In the genomic region with DNA sequence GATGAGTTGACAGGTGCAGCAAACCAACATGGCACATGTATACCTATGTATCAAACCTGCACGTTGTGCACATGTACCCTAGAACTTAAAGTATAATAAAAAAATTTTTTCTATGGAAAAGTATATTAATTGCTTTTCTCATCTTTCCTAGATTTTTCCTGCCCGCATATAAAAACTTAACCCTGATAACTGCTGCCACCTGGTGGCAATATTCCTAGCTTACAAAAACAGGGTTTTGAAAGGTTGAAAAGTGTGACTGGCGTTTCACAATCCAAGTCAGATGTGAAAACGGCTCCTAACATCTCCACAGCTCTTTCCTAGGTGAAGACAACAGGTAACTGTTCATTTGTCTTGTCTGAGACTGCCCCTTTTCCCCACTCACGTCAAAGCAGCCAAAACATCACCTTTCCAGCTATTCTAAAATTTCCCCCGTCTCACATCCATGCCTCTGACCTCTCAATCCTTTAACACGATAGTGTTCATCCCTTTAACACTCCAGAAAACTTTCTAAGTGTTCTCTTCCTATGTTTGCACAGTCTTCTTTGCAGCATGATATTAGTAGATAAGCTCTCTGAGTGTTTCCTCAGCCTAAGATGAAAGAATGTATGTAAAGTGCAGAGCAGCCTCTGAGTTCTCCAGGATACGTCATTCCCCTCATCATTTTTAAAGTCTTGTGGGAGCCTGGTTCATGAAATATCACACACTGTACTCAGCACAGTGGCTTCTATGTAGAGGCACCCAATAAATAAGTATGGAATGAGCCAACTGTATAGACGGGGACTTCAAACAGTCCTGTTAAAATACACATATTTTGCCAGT, we compare ENCODE assay signal across 8 cellular contexts. TPM values are rescaled to one million over a fixed set of nuclear protein-coding genes. Genes with fewer than 3 reads are reported as not detected.
DNase-seq lines count a peak whose midpoint lies in the region; ATAC-seq, FAIRE-seq and TF ChIP-seq lines count a peak whose summit lies in the region.

No MANE protein-coding gene starts in this region.

- H2AFZ ChIP-seq in K562 (ENCODE audit: low read depth, low read length) = peak overlapping the region; percentile 44

- H3K27ac ChIP-seq in K562 (ENCODE audit: extremely low read depth, low read depth, low read length) = no peak overlapping the region

- CTCF ChIA-PET in K562 (lab: Yijun Ruan, JAX; ENCODE audit: low intra/inter-chr PET ratio) = interaction anchor here (0.5 to 3.4 kb wide), 3 partner anchors 166 to 369 kb away, joined by 3 to 21 read pairs (median 11); no protein-coding TSS in a partner anchor

- TF ChIP-seq POLR2A in K562 (conservative IDR thresholded peaks at IDR 0.05) = no peak

- H3K9me3 ChIP-seq in K562 (replicated peaks; ENCODE audit: control insufficient read depth, insufficient read depth, low read depth, low read length) = no peaks in the 10 kb centered on the region

- peak; percentile 87 to 90 for TF ChIP-seq RAD21 in K562 (CRISPR knock-in tag; conservative IDR thresholded peaks at IDR 0.05 in 1 of 2, IDR thresholded peaks at IDR 0.05 in 1 of 2)

- peak; percentile 75 for FAIRE-seq in K562 (lab: Jason Lieb, UNC)

- TF ChIP-seq EP300 in K562 (IDR thresholded peaks at IDR 0.05; ENCODE audit: low read length) = no peak

- ATAC-seq in K562 = peak; percentile 69; the same call in 2 of the 3 replicates
- no peak for ATAC-seq in GM21381 (IDR thresholded peaks at IDR 0.05; ENCODE audit: unreplicated experiment)

- POLR2A ChIA-PET in K562 (lab: Yijun Ruan, JAX) = interaction anchor here (0.6 to 1.3 kb wide), 3 partner anchors 49 to 436 kb away, joined by 3 to 5 read pairs (median 3); a partner anchor contains a TSS

- WGBS in K562 (ENCODE audit: insufficient coverage, low coverage, missing lambda C conversion rate) = 1% methylated on average over 9 of the region's 9 CpGs

- no peak overlapping the region for H3K4me2 ChIP-seq in K562 (ENCODE audit: insufficient read depth, low read length)

- peak; percentile 60 to 84 (median 62); a peak in 5 of 6 replicates for TF ChIP-seq CTCF in K562 (IDR thresholded peaks at IDR 0.05 in 2 of 3, conservative IDR thresholded peaks at IDR 0.05 in 1 of 3; ENCODE audit: insufficient read depth in 2 of 3, low read depth in 1 of 3, low read length in 3 of 3)

- H3K4me1 ChIP-seq in K562 (replicated peaks in 1 of 2; ENCODE audit: control insufficient read depth in 2 of 2, insufficient read depth in 2 of 2, low read length in 2 of 2) = no peaks in the 10 kb centered on the region

- H3K36me3 ChIP-seq in K562 (ENCODE audit: control insufficient read depth, insufficient read depth, low read length) = no peaks in the 10 kb centered on the region

- H3K27me3 ChIP-seq in K562 (ENCODE audit: control insufficient read depth in 2 of 2, insufficient read depth in 2 of 2, low read length in 2 of 2) = peaks cover 24 to 31% of the 10 kb centered on the region in 2 experiments

- no peaks in the 10 kb centered on the region for H4K20me1 ChIP-seq in K562 (replicated peaks; ENCODE audit: control insufficient read depth, insufficient read depth, low read length)

- BruUV-seq in K562 (replicated peaks; lab: Mats Ljungman, UMichigan) = no TSS peak

- H3K79me2 ChIP-seq in K562 (ENCODE audit: control insufficient read depth, insufficient read depth, low read length) = no peaks in the 10 kb centered on the region

- intact Hi-C loops in K562 (cut with micrococcal nuclease) = loop anchor here (1.0 to 2.0 kb wide), 2 partner anchors 177 to 369 kb away; no protein-coding TSS in a partner anchor

- peak; percentile 33 to 68 (median 64) for DNase-seq in NCI-H1417 (lab: John Stamatoyannopoulos, UW)
- no peak for DNase-seq in NCI-H1417 treated with DMSO at 0.1 percent for 48 hours (lab: John Stamatoyannopoulos, UW)
- DNase-seq in HuH-7 (ENCODE audit: low spot score) = peak; percentile 35
- peak; percentile 32 for DNase-seq in RPMI8226
- peak; percentile 41 to 67 (median 50) for DNase-seq in K562 (ENCODE audit: extremely low read depth in 1 of 4, low spot score in 3 of 4)
- peak; percentile 59 for DNase-seq in left kidney (ENCODE audit: low read depth, low spot score)
- peak; percentile 68 for DNase-seq in stimulated activated CD8-positive, alpha-beta memory T cell treated with anti-CD3 and anti-CD28 coated beads, Interleukin-4, amount 100 ng/mL, for 48 hours

- no peak overlapping the region for H3K4me3 ChIP-seq in K562

- no peak overlapping the region for H3K9ac ChIP-seq in K562 (ENCODE audit: insufficient read depth in 1 of 2, low read depth in 2 of 2, low read length in 2 of 2)

- no peaks in the 10 kb centered on the region for H3K9me1 ChIP-seq in K562 (ENCODE audit: control insufficient read depth, insufficient read depth, low read length)

- in situ Hi-C loops in K562 (cut with MboI) = loop anchor here (10.0 kb wide), 1 partner anchor 175 kb away; a partner anchor contains a TSS

TF ChIP-seq in K562, 482 proteins besides CTCF, POLR2A, EP300 and RAD21 (continues in another document):
- TF ChIP-seq NBN (IDR thresholded peaks at IDR 0.05; ENCODE audit: low read depth) = no peak
- TF ChIP-seq SMC3 (conservative IDR thresholded peaks at IDR 0.05; ENCODE audit: insufficient read depth, low read depth, low read length) = peak; percentile 80
- no peak for TF ChIP-seq HNRNPLL (IDR thresholded peaks at IDR 0.05; ENCODE audit: low read depth, low read length, poor library complexity, severe bottlenecking)
- no peak for TF ChIP-seq TAF1 (IDR thresholded peaks at IDR 0.05; ENCODE audit: control insufficient read depth, extremely low read depth, insufficient read depth, low read length, severe bottlenecking)
- TF ChIP-seq SMAD4 (CRISPR knock-in tag; conservative IDR thresholded peaks at IDR 0.05) = no peak
- TF ChIP-seq FOXA1 (IDR thresholded peaks at IDR 0.05; ENCODE audit: borderline replicate concordance) = no peak
- TF ChIP-seq CEBPB (tag; IDR thresholded peaks at IDR 0.05) = peak; percentile 87
- TF ChIP-seq SUPT5H (IDR thresholded peaks at IDR 0.05) = no peak

RNA-seq across cellular contexts. Expression of a gene that starts 27.5 kb away (rescaled TPM):
- total RNA-seq in K562 (2011; cell fraction: chromatin; rRNA removed; ENCODE audit: low replicate concordance) = 2.1 and 4.5 TPM in 2 replicates
- total RNA-seq in K562 (2011; cell fraction: nucleolus; rRNA removed) = 1.3 and 1.5 TPM in 2 replicates
- 0.81 and 1.2 TPM in 2 replicates for total RNA-seq in K562 (2011; cell fraction: nucleoplasm; rRNA removed)
- total RNA-seq in K562 (2014; rRNA removed) (0.12 and 0.27 TPM in 2 replicates), K562 (2014; rRNA removed; fragmentation: Illumina TruSeq; extraction: Trizol) (0.15 and 0.54 TPM in 2 replicates), K562 (2015; rRNA removed; fragmentation: Illumina TruSeq; extraction: Trizol) (0.08 and 0.11 TPM in 2 replicates), K562 (2021) (0.22 and 0.25 TPM in 2 replicates)
- polyA plus RNA-seq in K562 (2011; rRNA removed) (0.22 and 1.7 TPM in 2 replicates), K562 (2014; fragmentation: Illumina TruSeq; extraction: Trizol) (0.34 and 0.39 TPM in 2 replicates), K562 (2014; fragmentation: Nextera tagmentation; extraction: Ambion mirVana) (under 1 TPM; 0.10 to 0.17 TPM), K562 (2014; rRNA removed) (0.30 and 0.34 TPM in 2 replicates)
- 0.10 and 0.83 TPM in 2 replicates for polyA plus RNA-seq in K562 (2011; cell fraction: cytosol; rRNA removed)
- polyA plus RNA-seq in K562 (2011; cell fraction: nucleus; rRNA removed) = 3.2 and 11.8 TPM in 2 replicates
- polyA plus RNA-seq in K562 (2012) = 0.22 and 1.4 TPM in 2 replicates
- 1.0 TPM in 1 of 2 replicates, not detected in the other for polyA minus RNA-seq in K562 (2011; rRNA and poly(A)+ RNA removed)
- polyA minus RNA-seq in K562 (2011; cell fraction: cytosol; rRNA and poly(A)+ RNA removed) = not detected in 2 replicates
- 0.40 and 3.2 TPM in 2 replicates for polyA minus RNA-seq in K562 (2011; cell fraction: nucleus; rRNA and poly(A)+ RNA removed)

RNA-seq across cellular contexts. Expression of a gene that starts 49.1 kb away (rescaled TPM):
- 55.5 and 146 TPM in 2 replicates for total RNA-seq in K562 (2011; cell fraction: chromatin; rRNA removed; ENCODE audit: low replicate concordance)
- 105 and 113 TPM in 2 replicates for total RNA-seq in K562 (2011; cell fraction: nucleolus; rRNA removed)
- total RNA-seq in K562 (2011; cell fraction: nucleoplasm; rRNA removed) = 67.2 and 95.3 TPM in 2 replicates
- total RNA-seq in K562 (2014; rRNA removed) = 68.1 and 89.8 TPM in 2 replicates
- total RNA-seq in K562 (2014; rRNA removed; fragmentation: Illumina TruSeq; extraction: Trizol) = 72.4 and 78.5 TPM in 2 replicates
- 74.2 and 75.3 TPM in 2 replicates for total RNA-seq in K562 (2015; rRNA removed; fragmentation: Illumina TruSeq; extraction: Trizol)
- total RNA-seq in K562 (2021) = 92.3 and 94.4 TPM in 2 replicates
- polyA plus RNA-seq in K562 (2011; rRNA removed) = 160 and 174 TPM in 2 replicates
- 141 and 162 TPM in 2 replicates for polyA plus RNA-seq in K562 (2011; cell fraction: cytosol; rRNA removed)
- 336 and 420 TPM in 2 replicates for polyA plus RNA-seq in K562 (2011; cell fraction: nucleus; rRNA removed)
- polyA plus RNA-seq in K562 (2012) = 49.8 and 86.5 TPM in 2 replicates
- 101 and 116 TPM in 2 replicates for polyA plus RNA-seq in K562 (2014; fragmentation: Illumina TruSeq; extraction: Trizol)
- 10 to 100 TPM; 20.6 to 31.0 TPM for polyA plus RNA-seq in K562 (2014; fragmentation: Nextera tagmentation; extraction: Ambion mirVana)
- 68.3 and 76.3 TPM in 2 replicates for polyA plus RNA-seq in K562 (2014; rRNA removed)
- polyA minus RNA-seq in K562 (2011; rRNA and poly(A)+ RNA removed) = 97.4 and 135 TPM in 2 replicates
- polyA minus RNA-seq in K562 (2011; cell fraction: cytosol; rRNA and poly(A)+ RNA removed) = 54.2 and 76.3 TPM in 2 replicates
- 42.7 and 50.2 TPM in 2 replicates for polyA minus RNA-seq in K562 (2011; cell fraction: nucleus; rRNA and poly(A)+ RNA removed)

RNA-seq across cellular contexts. Expression of a gene that starts 49.3 kb away (rescaled TPM):
- 30.9 and 50.4 TPM in 2 replicates for total RNA-seq in K562 (2011; cell fraction: chromatin; rRNA removed; ENCODE audit: low replicate concordance)
- 36.7 and 51.9 TPM in 2 replicates for total RNA-seq in K562 (2011; cell fraction: nucleolus; rRNA removed)
- 51.1 and 70.5 TPM in 2 replicates for total RNA-seq in K562 (2011; cell fraction: nucleoplasm; rRNA removed)
- 727 and 890 TPM in 2 replicates for total RNA-seq in K562 (2014; rRNA removed)
- total RNA-seq in K562 (2014; rRNA removed; fragmentation: Illumina TruSeq; extraction: Trizol) = 1,061 and 1,110 TPM in 2 replicates
- 1,044 and 1,100 TPM in 2 replicates for total RNA-seq in K562 (2015; rRNA removed; fragmentation: Illumina TruSeq; extraction: Trizol)
- 651 and 736 TPM in 2 replicates for total RNA-seq in K562 (2021)
- 1,020 and 1,271 TPM in 2 replicates for polyA plus RNA-seq in K562 (2011; rRNA removed)
- 438 and 690 TPM in 2 replicates for polyA plus RNA-seq in K562 (2011; cell fraction: cytosol; rRNA removed)
- polyA plus RNA-seq in K562 (2011; cell fraction: nucleus; rRNA removed) = 132 and 238 TPM in 2 replicates
- 643 and 784 TPM in 2 replicates for polyA plus RNA-seq in K562 (2012)
- polyA plus RNA-seq in K562 (2014; fragmentation: Illumina TruSeq; extraction: Trizol) = 896 and 1,028 TPM in 2 replicates
- 1,000 to 10,000 TPM; 2,499 to 2,735 TPM for polyA plus RNA-seq in K562 (2014; fragmentation: Nextera tagmentation; extraction: Ambion mirVana)
- polyA plus RNA-seq in K562 (2014; rRNA removed) = 1,033 and 1,042 TPM in 2 replicates
- polyA minus RNA-seq in K562 (2011; rRNA and poly(A)+ RNA removed) = 658 and 670 TPM in 2 replicates
- polyA minus RNA-seq in K562 (2011; cell fraction: cytosol; rRNA and poly(A)+ RNA removed) = 238 and 250 TPM in 2 replicates
- polyA minus RNA-seq in K562 (2011; cell fraction: nucleus; rRNA and poly(A)+ RNA removed) = 15.9 and 51.3 TPM in 2 replicates
